ENCODE assay signal across 22 cellular contexts in the genomic region with DNA sequence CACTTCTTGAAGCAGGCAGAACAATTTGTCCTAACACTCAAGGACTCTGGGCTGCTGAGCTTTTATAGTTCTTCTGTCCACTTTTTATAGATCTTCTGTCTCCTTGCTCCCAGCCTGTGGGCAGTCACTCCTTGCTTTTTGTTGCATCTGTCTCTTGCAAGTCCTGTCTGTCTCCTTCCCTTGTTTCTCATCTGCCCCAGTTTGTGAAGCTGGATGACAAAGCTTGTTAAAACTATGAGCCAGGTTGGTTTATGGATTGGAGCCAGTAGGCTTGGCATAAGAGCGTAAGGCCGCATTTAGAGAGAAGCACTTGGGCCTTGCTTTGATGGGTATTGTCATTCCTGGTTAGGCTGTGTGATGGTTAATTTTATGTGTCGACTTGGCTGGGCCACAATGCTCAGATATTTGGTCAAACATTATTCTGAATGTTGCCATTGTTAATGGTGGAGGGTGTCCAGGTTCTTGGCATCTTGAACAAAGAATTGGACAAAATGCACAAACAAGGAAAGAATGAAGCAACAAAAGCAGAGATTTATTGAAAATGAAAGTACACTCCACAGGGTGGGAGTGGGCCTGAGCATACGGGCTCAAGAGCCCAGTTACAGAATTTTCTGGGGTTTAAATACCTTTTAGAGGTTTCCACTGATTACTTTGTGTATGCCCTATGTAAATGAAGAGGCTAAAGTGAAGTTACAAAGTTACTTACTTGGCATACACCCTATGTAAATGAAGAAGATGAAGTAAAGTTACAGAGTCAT.
"Had no signal": no experiment of that assay in that cellular context is flagged by ENCODE, and none has a peak within 500 bp of the region (broad histone marks: within the 10 kb centered on the region; RNA-seq: fewer than 3 reads in every experiment).

No MANE protein-coding gene starts in this region.

- H3K27ac Mint-ChIP-seq: activated naive CD8-positive, alpha-beta T cell; naive B cell had no signal

- H3K4me1 Mint-ChIP-seq: central memory CD8-positive, alpha-beta T cell; immature natural killer cell; naive B cell had no signal

- DNase-seq: activated CD4-positive, alpha-beta T cell treated with anti-CD3 and anti-CD28 coated beads, Interleukin-2, amount 50 U/mL, for 1 hour; activated CD4-positive, CD25-positive, alpha-beta regulatory T cell; activated CD8-positive, alpha-beta memory T cell treated with anti-CD3 and anti-CD28 coated beads for 24 hours; activated gamma-delta T cell treated with Interleukin-2 at 50 U/mL for 16 hours; amniotic stem cell; body of pancreas; cortex of kidney; effector CD8-positive, alpha-beta T cell; foreskin fibroblast; immature natural killer cell; left cardiac atrium; lower lobe of right lung; midbrain; naive B cell; pancreas; small intestine; stimulated activated CD4-positive, alpha-beta T cell treated with anti-CD3 and anti-CD28 coated beads, Interleukin-4, amount 100 ng/mL, for 24 hours; stimulated activated naive CD8-positive, alpha-beta T cell treated with anti-CD3 and anti-CD28 coated beads, Interleukin-15, Interleukin-2, amounts not matched to agents 100 U/mL and 50 U/mL, for 24 hours; SW 1271; uterus had no signal

- H3K9me3 Mint-ChIP-seq: immature natural killer cell had no signal

- H3K4me3 Mint-ChIP-seq: activated naive CD8-positive, alpha-beta T cell; central memory CD8-positive, alpha-beta T cell; immature natural killer cell; naive B cell had no signal
